In the genomic region with DNA sequence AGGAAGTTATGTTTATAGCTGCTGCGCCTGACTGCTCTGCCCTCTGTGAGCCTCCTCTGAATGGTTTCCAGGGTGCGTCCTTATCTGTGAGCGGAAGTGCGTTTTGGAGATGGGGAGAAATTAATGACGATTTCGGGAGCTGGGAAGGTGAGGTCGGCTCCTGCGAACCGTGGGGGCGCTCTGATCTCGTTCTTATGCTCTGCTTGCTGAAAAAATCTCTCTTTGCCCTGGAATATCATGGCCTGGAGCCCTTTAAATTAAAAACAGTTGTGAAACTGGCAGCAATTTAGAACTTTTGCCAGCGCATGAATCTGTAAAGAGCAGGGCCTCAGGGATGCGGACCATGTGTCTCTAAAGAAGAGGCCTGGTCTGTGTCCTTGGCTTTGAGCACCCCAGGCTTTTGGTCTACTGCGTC, we compare ENCODE assay signal across 22 cellular contexts.
DNase-seq lines count a peak whose midpoint lies in the region; ATAC-seq and TF ChIP-seq lines count a peak whose summit lies in the region.
"Had no signal": no experiment of that assay in that cellular context is flagged by ENCODE, and none has a peak within 500 bp of the region (broad histone marks: within the 10 kb centered on the region; RNA-seq: fewer than 3 reads in every experiment).

No MANE protein-coding gene starts in this region.

- DNase-seq in AG09309 (ENCODE audit: low read depth) (no peak), HFFc6 (no peak), fibroblast of the conjunctiva (ENCODE audit: low read depth) (peak; percentile 37), mesenchymal stem cell (no peak), D341Med (ENCODE audit: low spot score) (no peak)
- DNase-seq in stimulated activated CD4-positive, alpha-beta T cell treated with anti-CD3 and anti-CD28 coated beads, Interleukin-1b, Interleukin-23, amount 100 ng/mL, for 48 hours: no peak
- DNase-seq in stimulated activated CD4-positive, alpha-beta T cell treated with anti-CD3 and anti-CD28 coated beads, Interleukin-15, amount 100 ng/mL, for 24 hours: no peak
- DNase-seq: activated CD4-positive, alpha-beta T cell treated with anti-CD3 and anti-CD28 coated beads for 4 hours; activated CD8-positive, alpha-beta memory T cell treated with anti-CD3 and anti-CD28 coated beads, Interleukin-2, amount 10 ng/mL, durations not matched to agents 7 days and 5 days; activated naive CD8-positive, alpha-beta T cell treated with anti-CD3 and anti-CD28 coated beads, Interleukin-2, amount 50 U/mL, for 24 hours; CD4-positive, CD25-positive, alpha-beta regulatory T cell; dorsolateral prefrontal cortex; GF-D8; hippocampal formation; natural killer cell; NCI-H187; psoas muscle; spleen had no signal

- H3K4me3 ChIP-seq in AG09309 (ENCODE audit: control insufficient read depth, low read depth, low read length): no peak overlapping the region
- H3K4me3 ChIP-seq in mesenchymal stem cell (ENCODE audit: insufficient read depth in 1 of 2, low read depth in 1 of 2, low read length in 2 of 2): peak overlapping the region in 1 of 2 experiments; percentile 6
- H3K4me3 ChIP-seq: breast epithelium, dorsolateral prefrontal cortex, K562, psoas muscle, spleen had no signal

- no peak overlapping the region for H3K4me2 ChIP-seq in mesenchymal stem cell (ENCODE audit: low read length, poor library complexity, severe bottlenecking)

- no peak overlapping the region for H3K4ac ChIP-seq in mesenchymal stem cell (ENCODE audit: low read depth in 1 of 2, low read length in 2 of 2)

- peak overlapping the region; percentile 73 for H3K9ac ChIP-seq in mesenchymal stem cell (ENCODE audit: low read length)

- H2BK5ac ChIP-seq in mesenchymal stem cell (ENCODE audit: low read depth, low read length, poor library complexity, severe bottlenecking): no peak overlapping the region

- TF ChIP-seq CTCF in AG09309 (IDR thresholded peaks at IDR 0.05; ENCODE audit: control insufficient read depth, insufficient read depth, low read depth, low read length, missing control alignments): peak; percentile 21
- peak; percentile 28 for TF ChIP-seq CTCF in HFFc6 (IDR thresholded peaks at IDR 0.05)

- no peak overlapping the region for H2AK5ac ChIP-seq in mesenchymal stem cell (ENCODE audit: low read length, severe bottlenecking)

- H2BK120ac ChIP-seq in mesenchymal stem cell (ENCODE audit: low read depth, low read length): no peak overlapping the region

- H3K18ac ChIP-seq in mesenchymal stem cell (ENCODE audit: low read depth in 1 of 2, low read length in 2 of 2): no peak overlapping the region

- H2AFZ ChIP-seq in mesenchymal stem cell (ENCODE audit: low read depth, low read length): no peak overlapping the region

- 79% methylated on average over 14 of the region's 14 CpGs for WGBS in mesenchymal stem cell

- no peak overlapping the region for H4K91ac ChIP-seq in mesenchymal stem cell (ENCODE audit: low read length)

- no peaks in the 10 kb centered on the region for H3K36me3 Mint-ChIP-seq in HFFc6 (ENCODE audit: low read depth)
- H3K36me3 Mint-ChIP-seq: activated CD8-positive, alpha-beta memory T cell treated with anti-CD3 and anti-CD28 coated beads, Interleukin-2, amount 10 ng/mL, durations not matched to agents 7 days and 5 days; CD4-positive, CD25-positive, alpha-beta regulatory T cell; natural killer cell had no signal

- H3K4me1 Mint-ChIP-seq in HFFc6 (ENCODE audit: low read depth): peaks cover 20% of the 10 kb centered on the region
- H3K4me1 Mint-ChIP-seq: activated CD8-positive, alpha-beta memory T cell treated with anti-CD3 and anti-CD28 coated beads, Interleukin-2, amount 10 ng/mL, durations not matched to agents 7 days and 5 days; activated naive CD8-positive, alpha-beta T cell treated with anti-CD3 and anti-CD28 coated beads, Interleukin-2, amount 50 U/mL, for 24 hours; activated T-helper 17 cell treated with anti-CD3 and anti-CD28 coated beads, Interleukin-2, amount 50 U/mL, for 72 hours; CD4-positive, CD25-positive, alpha-beta regulatory T cell; natural killer cell had no signal

- H3K23ac ChIP-seq in mesenchymal stem cell (ENCODE audit: low read length in 2 of 2): no peak overlapping the region

- no peaks in the 10 kb centered on the region for H3K4me1 ChIP-seq in mesenchymal stem cell (ENCODE audit: control insufficient read depth, insufficient read depth, low read depth, low read length)
- H3K4me1 ChIP-seq: breast epithelium, psoas muscle had no signal

- no peak overlapping the region for H2BK15ac ChIP-seq in mesenchymal stem cell (ENCODE audit: low read depth, poor library complexity, severe bottlenecking)

- H3K9me3 Mint-ChIP-seq in HFFc6: no peaks in the 10 kb centered on the region
- H3K9me3 Mint-ChIP-seq: activated naive CD8-positive, alpha-beta T cell treated with anti-CD3 and anti-CD28 coated beads, Interleukin-2, amount 50 U/mL, for 24 hours; activated T-helper 17 cell treated with anti-CD3 and anti-CD28 coated beads, Interleukin-2, amount 50 U/mL, for 72 hours; natural killer cell had no signal

- H3K27ac ChIP-seq in mesenchymal stem cell (ENCODE audit: low read length, poor library complexity, severe bottlenecking): no peak overlapping the region
- H3K27ac ChIP-seq: dorsolateral prefrontal cortex, psoas muscle, spleen had no signal

- H3K27me3 ChIP-seq in mesenchymal stem cell (ENCODE audit: control insufficient read depth in 1 of 2, insufficient read depth in 1 of 2, low read length in 2 of 2): peaks cover 6 to 9% of the 10 kb centered on the region in 2 experiments
- H3K27me3 ChIP-seq: breast epithelium, spleen had no signal

- no peaks in the 10 kb centered on the region for H3K79me1 ChIP-seq in mesenchymal stem cell (replicated peaks; ENCODE audit: low read length, poor library complexity, severe bottlenecking)

- H3K9me3 ChIP-seq in mesenchymal stem cell (ENCODE audit: control insufficient read depth, low read length): no peaks in the 10 kb centered on the region
- H3K9me3 ChIP-seq: breast epithelium, psoas muscle, spleen had no signal

- no peaks in the 10 kb centered on the region for H3K36me3 ChIP-seq in mesenchymal stem cell (ENCODE audit: control insufficient read depth in 1 of 2, insufficient read depth in 2 of 2, low read depth in 1 of 2, low read length in 2 of 2)
- H3K36me3 ChIP-seq: breast epithelium, spleen had no signal

- H3K27me3 Mint-ChIP-seq in HFFc6 (ENCODE audit: insufficient read depth): 0 out of 2 replicates have a peak, but pooled peaks cover 1% of the 10 kb centered on the region
- H3K27me3 Mint-ChIP-seq: activated CD8-positive, alpha-beta memory T cell treated with anti-CD3 and anti-CD28 coated beads, Interleukin-2, amount 10 ng/mL, durations not matched to agents 7 days and 5 days; activated naive CD8-positive, alpha-beta T cell treated with anti-CD3 and anti-CD28 coated beads, Interleukin-2, amount 50 U/mL, for 24 hours; activated T-helper 17 cell treated with anti-CD3 and anti-CD28 coated beads, Interleukin-2, amount 50 U/mL, for 72 hours had no signal

- H4K8ac ChIP-seq in mesenchymal stem cell (ENCODE audit: low read length): no peak overlapping the region

- no peak for ATAC-seq in HG02884 (IDR thresholded peaks at IDR 0.05; ENCODE audit: unreplicated experiment)
- ATAC-seq: activated CD8-positive, alpha-beta memory T cell treated with anti-CD3 and anti-CD28 coated beads, Interleukin-2, amount 10 ng/mL, durations not matched to agents 7 days and 5 days; activated naive CD8-positive, alpha-beta T cell treated with anti-CD3 and anti-CD28 coated beads, Interleukin-2, amount 50 U/mL, for 24 hours; activated T-helper 17 cell treated with anti-CD3 and anti-CD28 coated beads, Interleukin-2, amount 50 U/mL, for 72 hours; K562; natural killer cell; psoas muscle had no signal

- no peak overlapping the region for H3K27ac Mint-ChIP-seq in HFFc6
- H3K27ac Mint-ChIP-seq: activated CD8-positive, alpha-beta memory T cell treated with anti-CD3 and anti-CD28 coated beads, Interleukin-2, amount 10 ng/mL, durations not matched to agents 7 days and 5 days; activated naive CD8-positive, alpha-beta T cell treated with anti-CD3 and anti-CD28 coated beads, Interleukin-2, amount 50 U/mL, for 24 hours; activated T-helper 17 cell treated with anti-CD3 and anti-CD28 coated beads, Interleukin-2, amount 50 U/mL, for 72 hours; CD4-positive, CD25-positive, alpha-beta regulatory T cell; natural killer cell had no signal

- no peak overlapping the region for H2BK12ac ChIP-seq in mesenchymal stem cell (ENCODE audit: low read length in 2 of 2)

- H3K4me3 Mint-ChIP-seq in HFFc6: peak overlapping the region; percentile 15; the same call in 1 of the 2 replicates
- H3K4me3 Mint-ChIP-seq: activated CD8-positive, alpha-beta memory T cell treated with anti-CD3 and anti-CD28 coated beads, Interleukin-2, amount 10 ng/mL, durations not matched to agents 7 days and 5 days; activated naive CD8-positive, alpha-beta T cell treated with anti-CD3 and anti-CD28 coated beads, Interleukin-2, amount 50 U/mL, for 24 hours; activated T-helper 17 cell treated with anti-CD3 and anti-CD28 coated beads, Interleukin-2, amount 50 U/mL, for 72 hours; CD4-positive, CD25-positive, alpha-beta regulatory T cell; natural killer cell had no signal

- H3K14ac ChIP-seq in mesenchymal stem cell (ENCODE audit: low read length in 2 of 2): no peak overlapping the region
